In genomic region chr11:62137881-62138629, GRCh38 we compare ENCODE assay signal across 17 cellular contexts. TPM values are rescaled to one million over a fixed set of nuclear protein-coding genes. Genes with fewer than 3 reads are reported as not detected.
"Had no signal": no experiment of that assay in that cellular context is flagged by ENCODE, and none has a peak within 500 bp of the region (broad histone marks: within the 10 kb centered on the region; RNA-seq: fewer than 3 reads in every experiment).

No MANE protein-coding gene starts in this region.

- H3K4me3 ChIP-seq: neural progenitor cell, tibial nerve had no signal

- H2AFZ ChIP-seq: neural progenitor cell had no signal

- H3K36me3 ChIP-seq: neural progenitor cell had no signal

- H3K4me3 Mint-ChIP-seq: activated B cell treated with CpG ODN at 0.5 μM for 24 hours; activated CD4-positive, alpha-beta T cell treated with anti-CD3 and anti-CD28 coated beads, Interleukin-2, amount 10 ng/mL, durations not matched to agents 24 days and 14 days; activated naive CD4-positive, alpha-beta T cell treated with anti-CD3 and anti-CD28 coated beads, Interleukin-2, amount 10 ng/mL, durations not matched to agents 7 days and 5 days; activated T-helper 17 cell treated with anti-CD3 and anti-CD28 coated beads, Interleukin-2, amount 50 U/mL, for 72 hours; naive B cell; neural progenitor cell had no signal

- H3K27ac Mint-ChIP-seq: activated B cell treated with CpG ODN at 0.5 μM for 24 hours; activated CD4-positive, alpha-beta T cell treated with anti-CD3 and anti-CD28 coated beads, Interleukin-2, amount 10 ng/mL, durations not matched to agents 24 days and 14 days; activated naive CD4-positive, alpha-beta T cell treated with anti-CD3 and anti-CD28 coated beads, Interleukin-2, amount 10 ng/mL, durations not matched to agents 7 days and 5 days; activated T-helper 17 cell treated with anti-CD3 and anti-CD28 coated beads, Interleukin-2, amount 50 U/mL, for 72 hours; naive B cell; neural progenitor cell had no signal

- H3K9me3 ChIP-seq: tibial nerve had no signal

- H3K4me2 ChIP-seq: neural progenitor cell had no signal

- H3K9me3 Mint-ChIP-seq: activated B cell treated with CpG ODN at 0.5 μM for 24 hours; activated CD4-positive, alpha-beta T cell treated with anti-CD3 and anti-CD28 coated beads, Interleukin-2, amount 10 ng/mL, durations not matched to agents 24 days and 14 days; activated naive CD4-positive, alpha-beta T cell treated with anti-CD3 and anti-CD28 coated beads, Interleukin-2, amount 10 ng/mL, durations not matched to agents 7 days and 5 days; activated T-helper 17 cell treated with anti-CD3 and anti-CD28 coated beads, Interleukin-2, amount 50 U/mL, for 72 hours; naive B cell; neural progenitor cell had no signal

- H3K27me3 Mint-ChIP-seq: activated B cell treated with CpG ODN at 0.5 μM for 24 hours; activated CD4-positive, alpha-beta T cell treated with anti-CD3 and anti-CD28 coated beads, Interleukin-2, amount 10 ng/mL, durations not matched to agents 24 days and 14 days; activated naive CD4-positive, alpha-beta T cell treated with anti-CD3 and anti-CD28 coated beads, Interleukin-2, amount 10 ng/mL, durations not matched to agents 7 days and 5 days; activated T-helper 17 cell treated with anti-CD3 and anti-CD28 coated beads, Interleukin-2, amount 50 U/mL, for 72 hours; naive B cell had no signal

- H3K4me1 Mint-ChIP-seq: activated T-helper 17 cell treated with anti-CD3 and anti-CD28 coated beads, Interleukin-2, amount 50 U/mL, for 72 hours; neural progenitor cell had no signal

- H3K27ac ChIP-seq: neural progenitor cell, tibial nerve had no signal

- DNase-seq: activated B cell treated with CpG ODN at 0.5 μM for 24 hours; activated CD4-positive, alpha-beta T cell treated with anti-CD3 and anti-CD28 coated beads, Interleukin-2, amount 10 ng/mL, durations not matched to agents 24 days and 14 days; activated naive CD4-positive, alpha-beta T cell treated with anti-CD3 and anti-CD28 coated beads, Interleukin-2, amount 10 ng/mL, durations not matched to agents 7 days and 5 days; naive B cell; retina; stimulated activated naive CD4-positive, alpha-beta T cell; T-helper 2 cell had no signal

- H3K9ac ChIP-seq: neural progenitor cell had no signal

- ATAC-seq: activated T-helper 17 cell treated with anti-CD3 and anti-CD28 coated beads, Interleukin-2, amount 50 U/mL, for 72 hours had no signal

- H3K4me1 ChIP-seq: neural progenitor cell had no signal

- H3K27me3 ChIP-seq: neural progenitor cell, tibial nerve had no signal

RNA-seq across cellular contexts. Expression of gene SCGB1D1, which starts 52.0 kb away (rescaled TPM):
- total RNA-seq: activated B cell treated with CpG ODN at 0.5 μM for 24 hours; activated CD4-positive, alpha-beta T cell treated with anti-CD3 and anti-CD28 coated beads, Interleukin-2, amount 10 ng/mL, durations not matched to agents 24 days and 14 days; activated T-helper 17 cell treated with anti-CD3 and anti-CD28 coated beads, Interleukin-2, amount 50 U/mL, for 72 hours; astrocyte; bronchial epithelial cell; dermis microvascular lymphatic vessel endothelial cell; lung microvascular endothelial cell; mononuclear cell; subcutaneous adipose tissue; tibial nerve had no signal
- polyA plus RNA-seq: adipose tissue had no signal
